ENCODE assay signal across 20 cellular contexts in genomic region chr22:46292727-46293126, GRCh38.
A peak's percentile ranks its signal among the peaks of the same experiment; 100 is the strongest.
DNase-seq lines count a peak whose midpoint lies in the region; ATAC-seq and TF ChIP-seq lines count a peak whose summit lies in the region.
"Had no signal": no experiment of that assay in that cellular context is flagged by ENCODE, and none has a peak within 500 bp of the region (broad histone marks: within the 10 kb centered on the region; RNA-seq: fewer than 3 reads in every experiment).

No MANE protein-coding gene starts in this region.

- no peaks in the 10 kb centered on the region for H3K27me3 ChIP-seq in MM.1S (replicated peaks; ENCODE audit: insufficient read depth, low read length)
- no peaks in the 10 kb centered on the region for H3K27me3 ChIP-seq in rectal smooth muscle tissue (ENCODE audit: control insufficient read depth, insufficient read depth, low read length)
- H3K27me3 ChIP-seq: foreskin keratinocyte had no signal

- H3K27ac ChIP-seq in MM.1S (ENCODE audit: low read length) = peak overlapping the region; percentile 82; the same call in 1 of the 2 replicates
- H3K27ac ChIP-seq in rectal smooth muscle tissue (ENCODE audit: low read depth, low read length) = peak overlapping the region; percentile 3
- H3K27ac ChIP-seq: foreskin keratinocyte had no signal

- H2AFZ ChIP-seq in MM.1S (ENCODE audit: low read length) = peak overlapping the region; percentile 59; the same call in 1 of the 2 replicates

- peak; percentile 36 for DNase-seq in CD1c-positive myeloid dendritic cell (ENCODE audit: extremely low spot score)
- DNase-seq in MM.1S = no peak
- peak; percentile 60 for DNase-seq in foreskin melanocyte
- DNase-seq in OCI-M2 (lab: John Stamatoyannopoulos, UW; ENCODE audit: unreplicated experiment) = no peak
- DNase-seq in ecto neural progenitor cell (ENCODE audit: low spot score) = no peak
- DNase-seq in NCI-H446 (lab: John Stamatoyannopoulos, UW) = no peak
- DNase-seq: activated CD4-positive, alpha-beta T cell treated with anti-CD3 and anti-CD28 coated beads for 36 hours; activated CD8-positive, alpha-beta memory T cell treated with anti-CD3 and anti-CD28 coated beads, Interleukin-2, amount 50 U/mL, for 48 hours; activated effector memory CD4-positive, alpha-beta T cell treated with Interleukin-2 at 50 U/mL for 16 hours; DMS79; foreskin keratinocyte; H9; hypothalamus; Karpas-422; mesendoderm; NCI-H1048; NCI-H1930; stimulated activated CD4-positive, alpha-beta T cell treated with anti-CD3 and anti-CD28 coated beads, Interleukin-2, amount 100 ng/mL, for 24 hours had no signal

- H3K9ac ChIP-seq in MM.1S (ENCODE audit: low read length) (peak overlapping the region; percentile 60), rectal smooth muscle tissue (ENCODE audit: low read length) (no peak overlapping the region)

- H3F3A ChIP-seq in MM.1S (ENCODE audit: insufficient read depth, low read length) = peaks cover 40% of the 10 kb centered on the region

- H3K79me2 ChIP-seq in MM.1S (ENCODE audit: low read length) = peaks cover 27% of the 10 kb centered on the region

- peak overlapping the region; percentile 73 for H3K4me2 ChIP-seq in MM.1S (ENCODE audit: low read depth, low read length)

- H3K36me3 ChIP-seq in MM.1S (replicated peaks; ENCODE audit: insufficient read depth, low read length) (no peaks in the 10 kb centered on the region), rectal smooth muscle tissue (ENCODE audit: control insufficient read depth, insufficient read depth, low read length) (peaks cover 25% of the 10 kb centered on the region)

- no peaks in the 10 kb centered on the region for H3K9me3 ChIP-seq in MM.1S (replicated peaks; ENCODE audit: insufficient read depth, low read length)

- ATAC-seq in HG02571 (IDR thresholded peaks at IDR 0.05; ENCODE audit: unreplicated experiment) = no peak
- ATAC-seq: activated CD4-positive, alpha-beta T cell treated with anti-CD3 and anti-CD28 coated beads for 36 hours; foreskin keratinocyte had no signal

- no peak for TF ChIP-seq CTCF in MM.1S (IDR thresholded peaks at IDR 0.05; ENCODE audit: low read length)

- no peaks in the 10 kb centered on the region for H4K20me1 ChIP-seq in MM.1S (ENCODE audit: insufficient read depth, low read length)

- H3K9me2 ChIP-seq in MM.1S (replicated peaks; ENCODE audit: insufficient read depth, low read length) = no peaks in the 10 kb centered on the region

- H3K4me3 ChIP-seq in MM.1S (ENCODE audit: low read length) = no peak overlapping the region
- H3K4me3 ChIP-seq in rectal smooth muscle tissue (ENCODE audit: low read length) = no peak overlapping the region

- H3K4me1 ChIP-seq in MM.1S (ENCODE audit: low read length) (peaks cover 44% of the 10 kb centered on the region), rectal smooth muscle tissue (ENCODE audit: control insufficient read depth, insufficient read depth, low read length) (peaks cover 5% of the 10 kb centered on the region)
- H3K4me1 ChIP-seq: foreskin keratinocyte had no signal

Comparison
In these comparisons a context has a peak if more than half of its experiments do, and no peak if none do; other contexts are left out.
1. DNase-seq: peak in CD1c-positive myeloid dendritic cell (single experiment) and foreskin melanocyte (single experiment); none in MM.1S (single experiment), OCI-M2 (single experiment), ecto neural progenitor cell (single experiment) and NCI-H446 (0 of 2).